ENCODE assay signal across 13 cellular contexts in the genomic region with DNA sequence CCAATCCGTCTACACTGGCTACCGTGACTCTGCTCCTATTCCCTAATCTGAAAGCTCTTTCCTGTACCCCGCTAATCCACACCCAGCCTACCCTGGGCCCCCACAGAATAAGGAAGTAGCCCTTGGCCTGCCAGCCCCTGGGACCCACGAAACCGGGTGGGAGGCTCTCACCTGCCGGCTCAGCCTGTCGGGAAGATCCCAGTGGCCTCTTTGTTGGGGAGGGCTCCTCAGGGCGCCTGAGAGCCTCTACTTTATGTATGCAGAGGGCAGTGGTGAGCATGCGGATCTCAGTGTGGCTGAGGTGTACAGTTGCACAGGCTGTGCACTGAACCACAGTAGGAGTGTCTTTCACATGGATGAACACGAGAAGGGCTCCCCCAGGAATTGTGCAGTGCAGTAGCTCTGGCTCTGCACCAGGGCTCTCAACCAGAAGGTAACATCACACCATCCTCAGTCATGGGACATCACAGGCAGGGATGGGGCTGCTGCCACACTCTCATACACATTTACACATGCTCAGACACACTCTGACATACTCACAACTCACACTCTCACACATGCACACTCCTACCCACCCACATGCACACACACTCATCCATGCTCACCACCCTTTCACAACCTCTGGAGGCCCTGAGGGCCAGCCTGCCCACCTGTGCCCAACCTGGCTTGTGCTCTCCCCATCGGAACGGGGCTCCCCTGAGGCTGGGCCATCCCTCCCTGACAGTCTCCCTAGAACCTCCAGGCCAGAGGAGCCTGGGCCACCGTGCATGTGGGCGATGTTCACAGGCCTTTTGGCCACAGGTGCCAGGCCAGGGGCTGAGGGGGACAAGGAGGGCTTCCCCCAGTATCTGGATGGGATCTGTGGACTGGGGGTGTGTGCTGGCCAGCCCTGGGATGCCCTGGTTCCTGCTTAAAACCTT.
"Had no signal": no experiment of that assay in that cellular context is flagged by ENCODE, and none has a peak within 500 bp of the region (broad histone marks: within the 10 kb centered on the region; RNA-seq: fewer than 3 reads in every experiment).

No MANE protein-coding gene starts in this region.

- H3K4me3 ChIP-seq: ascending aorta, cardiac muscle cell, esophagus squamous epithelium, ovary, tibial nerve had no signal

- H3K27me3 ChIP-seq: ascending aorta, cardiac muscle cell, ovary, tibial nerve had no signal

- H3K27ac ChIP-seq: ascending aorta, cardiac muscle cell, esophagus squamous epithelium, ovary, tibial nerve had no signal

- DNase-seq: activated CD4-positive, alpha-beta T cell treated with anti-CD3 and anti-CD28 coated beads, Interleukin-2, amount 50 U/mL, for 4 hours; activated CD8-positive, alpha-beta memory T cell treated with anti-CD3 and anti-CD28 coated beads, Interleukin-2, amount 10 ng/mL, durations not matched to agents 7 days and 5 days; activated naive CD4-positive, alpha-beta T cell treated with Interleukin-2 at 50 U/mL for 16 hours; activated naive CD8-positive, alpha-beta T cell treated with anti-CD3 and anti-CD28 coated beads, Interleukin-2, amount 50 U/mL, for 24 hours; esophagus squamous epithelium; foreskin fibroblast; left colon; mammary epithelial cell had no signal

- H3K9me3 Mint-ChIP-seq: activated naive CD8-positive, alpha-beta T cell treated with anti-CD3 and anti-CD28 coated beads, Interleukin-2, amount 50 U/mL, for 24 hours had no signal

- ATAC-seq: activated CD8-positive, alpha-beta memory T cell treated with anti-CD3 and anti-CD28 coated beads, Interleukin-2, amount 10 ng/mL, durations not matched to agents 7 days and 5 days; activated naive CD8-positive, alpha-beta T cell treated with anti-CD3 and anti-CD28 coated beads, Interleukin-2, amount 50 U/mL, for 24 hours; left colon had no signal

- H3K27ac Mint-ChIP-seq: activated CD8-positive, alpha-beta memory T cell treated with anti-CD3 and anti-CD28 coated beads, Interleukin-2, amount 10 ng/mL, durations not matched to agents 7 days and 5 days; activated naive CD8-positive, alpha-beta T cell treated with anti-CD3 and anti-CD28 coated beads, Interleukin-2, amount 50 U/mL, for 24 hours; nephron had no signal

- H3K4me3 Mint-ChIP-seq: activated CD8-positive, alpha-beta memory T cell treated with anti-CD3 and anti-CD28 coated beads, Interleukin-2, amount 10 ng/mL, durations not matched to agents 7 days and 5 days; activated naive CD8-positive, alpha-beta T cell treated with anti-CD3 and anti-CD28 coated beads, Interleukin-2, amount 50 U/mL, for 24 hours; nephron had no signal

- H3K36me3 ChIP-seq: ascending aorta, cardiac muscle cell, esophagus squamous epithelium, ovary, tibial nerve had no signal

- H3K36me3 Mint-ChIP-seq: activated CD8-positive, alpha-beta memory T cell treated with anti-CD3 and anti-CD28 coated beads, Interleukin-2, amount 10 ng/mL, durations not matched to agents 7 days and 5 days had no signal

- H3K9me3 ChIP-seq: ascending aorta, esophagus squamous epithelium had no signal

- H3K4me1 Mint-ChIP-seq: activated CD8-positive, alpha-beta memory T cell treated with anti-CD3 and anti-CD28 coated beads, Interleukin-2, amount 10 ng/mL, durations not matched to agents 7 days and 5 days; activated naive CD8-positive, alpha-beta T cell treated with anti-CD3 and anti-CD28 coated beads, Interleukin-2, amount 50 U/mL, for 24 hours; nephron had no signal

- H3K4me1 ChIP-seq: ascending aorta, tibial nerve had no signal
